Comparison of ENCODE assay signal across 1 cellular context in the genomic region with DNA sequence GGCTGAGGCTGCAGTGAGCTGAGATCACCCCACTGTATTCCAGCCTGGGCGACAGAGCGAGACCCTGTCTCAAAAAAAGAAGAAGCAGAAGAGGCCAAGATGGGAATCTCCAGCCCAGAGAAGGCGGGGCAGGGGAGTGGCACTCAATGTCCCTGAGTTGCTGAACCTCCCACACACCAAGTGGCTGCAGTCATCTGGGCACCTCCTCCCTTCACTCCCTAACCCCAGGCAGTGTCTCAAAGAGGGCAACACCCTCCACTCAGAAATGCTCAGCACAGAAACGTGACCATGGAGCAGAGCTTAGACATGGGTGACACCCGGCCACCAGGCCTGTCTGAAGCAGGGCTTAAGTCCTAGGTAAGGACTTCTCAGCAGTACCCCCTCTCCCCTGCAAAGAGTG.
TF ChIP-seq lines count a peak whose summit lies in the region.

No MANE protein-coding gene starts in this region.

TF ChIP-seq in HCT116, 20 proteins besides CTCF, POLR2A, EP300 and RAD21 (continued from another document):
- TF ChIP-seq, protein P1, sequence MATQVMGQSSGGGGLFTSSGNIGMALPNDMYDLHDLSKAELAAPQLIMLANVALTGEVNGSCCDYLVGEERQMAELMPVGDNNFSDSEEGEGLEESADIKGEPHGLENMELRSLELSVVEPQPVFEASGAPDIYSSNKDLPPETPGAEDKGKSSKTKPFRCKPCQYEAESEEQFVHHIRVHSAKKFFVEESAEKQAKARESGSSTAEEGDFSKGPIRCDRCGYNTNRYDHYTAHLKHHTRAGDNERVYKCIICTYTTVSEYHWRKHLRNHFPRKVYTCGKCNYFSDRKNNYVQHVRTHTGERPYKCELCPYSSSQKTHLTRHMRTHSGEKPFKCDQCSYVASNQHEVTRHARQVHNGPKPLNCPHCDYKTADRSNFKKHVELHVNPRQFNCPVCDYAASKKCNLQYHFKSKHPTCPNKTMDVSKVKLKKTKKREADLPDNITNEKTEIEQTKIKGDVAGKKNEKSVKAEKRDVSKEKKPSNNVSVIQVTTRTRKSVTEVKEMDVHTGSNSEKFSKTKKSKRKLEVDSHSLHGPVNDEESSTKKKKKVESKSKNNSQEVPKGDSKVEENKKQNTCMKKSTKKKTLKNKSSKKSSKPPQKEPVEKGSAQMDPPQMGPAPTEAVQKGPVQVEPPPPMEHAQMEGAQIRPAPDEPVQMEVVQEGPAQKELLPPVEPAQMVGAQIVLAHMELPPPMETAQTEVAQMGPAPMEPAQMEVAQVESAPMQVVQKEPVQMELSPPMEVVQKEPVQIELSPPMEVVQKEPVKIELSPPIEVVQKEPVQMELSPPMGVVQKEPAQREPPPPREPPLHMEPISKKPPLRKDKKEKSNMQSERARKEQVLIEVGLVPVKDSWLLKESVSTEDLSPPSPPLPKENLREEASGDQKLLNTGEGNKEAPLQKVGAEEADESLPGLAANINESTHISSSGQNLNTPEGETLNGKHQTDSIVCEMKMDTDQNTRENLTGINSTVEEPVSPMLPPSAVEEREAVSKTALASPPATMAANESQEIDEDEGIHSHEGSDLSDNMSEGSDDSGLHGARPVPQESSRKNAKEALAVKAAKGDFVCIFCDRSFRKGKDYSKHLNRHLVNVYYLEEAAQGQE (IDR thresholded peaks at IDR 0.05; ENCODE audit: low read depth): no peak
- TF ChIP-seq POLR2AphosphoS5 (IDR thresholded peaks at IDR 0.05; ENCODE audit: low read depth, low read length): no peak
- no peak for TF ChIP-seq CBX3 (IDR thresholded peaks at IDR 0.05; ENCODE audit: low read depth)
- no peak for TF ChIP-seq TCF7L2 (IDR thresholded peaks at IDR 0.05; ENCODE audit: borderline replicate concordance, extremely low read depth, insufficient read depth, insufficient read length)
- TF ChIP-seq YY1 (IDR thresholded peaks at IDR 0.05; ENCODE audit: extremely low read depth, insufficient replicate concordance, low read depth, low read length): no peak
- no peak for TF ChIP-seq EGR1 (IDR thresholded peaks at IDR 0.05; ENCODE audit: low read depth)
